ENCODE assay signal across 11 cellular contexts in the genomic region with DNA sequence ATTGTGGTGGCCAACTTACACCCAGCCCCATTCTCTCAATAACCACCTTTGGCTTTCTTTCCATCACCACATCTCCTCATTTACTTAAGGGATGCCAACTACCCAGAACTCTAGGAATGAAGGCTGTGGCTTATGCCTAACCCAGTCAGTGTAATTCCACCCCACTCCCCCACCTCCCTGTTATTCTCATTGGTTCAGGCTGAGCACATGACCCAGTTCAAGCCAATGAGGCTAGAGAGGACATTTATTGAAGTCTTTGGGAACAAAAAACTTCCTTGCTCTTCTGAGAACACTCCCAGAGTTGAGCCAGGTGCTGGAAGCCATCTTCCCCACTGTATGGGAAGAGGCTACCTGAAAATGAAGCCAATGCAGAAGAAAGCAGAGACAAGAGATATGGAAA. TPM values are rescaled to one million over a fixed set of nuclear protein-coding genes. Genes with fewer than 3 reads are reported as not detected.
"Had no signal": no experiment of that assay in that cellular context is flagged by ENCODE, and none has a peak within 500 bp of the region (broad histone marks: within the 10 kb centered on the region; RNA-seq: fewer than 3 reads in every experiment).

No MANE protein-coding gene starts in this region.

- ATAC-seq: HCT116, HepG2 had no signal

- H3K9ac ChIP-seq: GM23248 had no signal

- H3K36me3 ChIP-seq: HAP-1 had no signal

- FAIRE-seq: HepG2 had no signal

- H3K27ac Mint-ChIP-seq: HFFc6, IgD-negative memory B cell had no signal

- DNase-seq: GM23248, GOT3, H7, HFFc6 had no signal

- H3K4me3 ChIP-seq: GM23248, HAP-1 had no signal

- H2AFZ ChIP-seq: GM23248 had no signal

- H3K27ac ChIP-seq: GM23248, HL-60 had no signal

- H3K9me3 Mint-ChIP-seq: HFFc6, IgD-negative memory B cell had no signal

- H3K36me3 Mint-ChIP-seq: IgD-negative memory B cell had no signal

- H3K4me1 ChIP-seq: HAP-1 had no signal

- H3K4me3 Mint-ChIP-seq: HFFc6, IgD-negative memory B cell had no signal

- H3K9me3 ChIP-seq: HAP-1 had no signal

RNA-seq across cellular contexts. Expression of gene CD2, which starts 22.8 kb away (rescaled TPM):
- total RNA-seq: GM23248, H4, H7, HepG2, HFFc6, HT1080 had no signal
- polyA plus RNA-seq: GM23248, HepG2 had no signal
